Comparison of ENCODE assay signal across 21 cellular contexts in genomic region chr2:1993711-1994682, GRCh38.
A peak's percentile ranks its signal among the peaks of the same experiment; 100 is the strongest.
DNase-seq lines count a peak whose midpoint lies in the region; ATAC-seq, FAIRE-seq and TF ChIP-seq lines count a peak whose summit lies in the region.
"Had no signal": no experiment of that assay in that cellular context is flagged by ENCODE, and none has a peak within 500 bp of the region (broad histone marks: within the 10 kb centered on the region; RNA-seq: fewer than 3 reads in every experiment).

No MANE protein-coding gene starts in this region.

- H3K18ac ChIP-seq in neuronal stem cell (ENCODE audit: low read length): no peak overlapping the region

- peak; percentile 62; the same call in 2 of the 3 replicates for ATAC-seq in RWPE2 (ENCODE audit: low read depth)
- ATAC-seq in stimulated activated effector memory CD8-positive, alpha-beta T cell treated with anti-CD3 and anti-CD28 coated beads, Interleukin-12 subunit alpha, Interleukin-12 subunit beta, amount 100 ng/mL, for 72 hours: no peak
- no peak for ATAC-seq in HG02840 (IDR thresholded peaks at IDR 0.05; ENCODE audit: low FRiP score, unreplicated experiment)
- ATAC-seq: activated CD8-positive, alpha-beta T cell treated with anti-CD3 and anti-CD28 coated beads for 36 hours; foreskin keratinocyte; HCT116 had no signal

- no CpG with 5 or more reads among the region's 24 CpGs for WGBS in neuronal stem cell (ENCODE audit: extremely low coverage in 2 of 2, insufficient read length in 2 of 2, insufficient replicate concordance in 1 of 2), 2 donors

- no peaks in the 10 kb centered on the region for H3K4me1 ChIP-seq in RWPE2 (ENCODE audit: insufficient read depth, poor library complexity, severe bottlenecking)
- H3K4me1 ChIP-seq in endothelial cell of umbilical vein (ENCODE audit: control insufficient read depth, extremely low read depth, insufficient read depth, low read length): no peaks in the 10 kb centered on the region
- H3K4me1 ChIP-seq in neuronal stem cell (ENCODE audit: control insufficient read depth in 2 of 2, insufficient read depth in 1 of 2, low read depth in 1 of 2, low read length in 2 of 2): no peaks in the 10 kb centered on the region
- H3K4me1 ChIP-seq: ascending aorta, foreskin keratinocyte had no signal

- H3K23ac ChIP-seq in neuronal stem cell (ENCODE audit: low read depth, low read length, poor library complexity): no peak overlapping the region

- H4K20me1 ChIP-seq in endothelial cell of umbilical vein (replicated peaks; ENCODE audit: control insufficient read depth, extremely low read depth, insufficient read depth, low read length): no peaks in the 10 kb centered on the region

- H3K9me3 ChIP-seq in RWPE2 (ENCODE audit: severe bottlenecking) (peaks cover 3% of the 10 kb centered on the region), endothelial cell of umbilical vein (replicated peaks; ENCODE audit: control insufficient read depth, insufficient read depth, low read length) (peaks cover 1% of the 10 kb centered on the region), neuronal stem cell (replicated peaks in 1 of 2; ENCODE audit: control insufficient read depth in 2 of 2, insufficient read depth in 1 of 2, low read depth in 1 of 2, low read length in 2 of 2) (peaks cover 0 to 2% of the 10 kb centered on the region in 2 donors)
- H3K9me3 ChIP-seq: ascending aorta, spleen had no signal

- H3K27ac ChIP-seq in RWPE2 (ENCODE audit: poor library complexity, severe bottlenecking) (peak overlapping the region; percentile 44), endothelial cell of umbilical vein (ENCODE audit: insufficient read depth, low read depth, low read length) (peak overlapping the region; percentile 60), neuronal stem cell (replicated peaks; ENCODE audit: low read length) (no peak overlapping the region)
- H3K27ac ChIP-seq: ascending aorta, C4-2B, foreskin keratinocyte had no signal

- no peak overlapping the region for H2BK12ac ChIP-seq in neuronal stem cell (ENCODE audit: low read length)

- H3K4ac ChIP-seq in neuronal stem cell (ENCODE audit: low read length): no peak overlapping the region

- H4K91ac ChIP-seq in neuronal stem cell (ENCODE audit: low read depth, low read length, poor library complexity): no peak overlapping the region

- FAIRE-seq in endothelial cell of umbilical vein (lab: Jason Lieb, UNC): no peak

- TSS peak; percentile 45 for BruUV-seq in endothelial cell of umbilical vein (replicated peaks; lab: Mats Ljungman, UMichigan)

- H3K4me1 Mint-ChIP-seq in stimulated activated effector memory CD8-positive, alpha-beta T cell treated with anti-CD3 and anti-CD28 coated beads, Interleukin-12 subunit alpha, Interleukin-12 subunit beta, amount 100 ng/mL, for 72 hours: peaks cover 9% of the 10 kb centered on the region
- H3K4me1 Mint-ChIP-seq: mesothelial cell of epicardium had no signal

- H3K4me2 ChIP-seq in endothelial cell of umbilical vein (ENCODE audit: insufficient read depth, low read length) (no peak overlapping the region), neuronal stem cell (ENCODE audit: insufficient read depth, low read length, poor library complexity, severe bottlenecking) (no peak overlapping the region)

- H3K36me3 Mint-ChIP-seq in stimulated activated effector memory CD8-positive, alpha-beta T cell treated with anti-CD3 and anti-CD28 coated beads, Interleukin-12 subunit alpha, Interleukin-12 subunit beta, amount 100 ng/mL, for 72 hours: no peaks in the 10 kb centered on the region
- H3K36me3 Mint-ChIP-seq: mesothelial cell of epicardium had no signal

- POLR2A ChIA-PET in endothelial cell of umbilical vein (lab: Charles Lee): no interaction called here

- H3K79me2 ChIP-seq in endothelial cell of umbilical vein (ENCODE audit: control insufficient read depth, insufficient read depth, low read length): no peaks in the 10 kb centered on the region

- no peak overlapping the region for H3K14ac ChIP-seq in neuronal stem cell (ENCODE audit: low read length)

- no peak overlapping the region for H2BK120ac ChIP-seq in neuronal stem cell (ENCODE audit: low read depth, low read length)

- H3K36me3 ChIP-seq in RWPE2 (ENCODE audit: low read depth) (no peaks in the 10 kb centered on the region), endothelial cell of umbilical vein (ENCODE audit: control insufficient read depth in 2 of 2, extremely low read depth in 1 of 2, insufficient read depth in 2 of 2, low read length in 2 of 2) (no peaks in the 10 kb centered on the region), neuronal stem cell (replicated peaks in 1 of 2; ENCODE audit: control insufficient read depth in 2 of 2, insufficient read depth in 2 of 2, low read length in 2 of 2) (no peaks in the 10 kb centered on the region)
- H3K36me3 ChIP-seq: ascending aorta, spleen had no signal

- dilution Hi-C loops in endothelial cell of umbilical vein (cut with MboI; ENCODE audit: extremely low pct_ligation_motif_present, low sequenced_read_pairs): no loop called here

- no peak overlapping the region for H4K8ac ChIP-seq in neuronal stem cell (ENCODE audit: low read depth, low read length)

- no peaks in the 10 kb centered on the region for H3K9me1 ChIP-seq in endothelial cell of umbilical vein (replicated peaks; ENCODE audit: control insufficient read depth, extremely low read depth, insufficient read depth, low read length)

- H2AFZ ChIP-seq in endothelial cell of umbilical vein (ENCODE audit: low read depth, low read length) (no peak overlapping the region), neuronal stem cell (ENCODE audit: low read length) (no peak overlapping the region)

- peak overlapping the region; percentile 16 for H2AK5ac ChIP-seq in neuronal stem cell (ENCODE audit: low read depth, low read length)

- H3K4me3 ChIP-seq in RWPE2 (ENCODE audit: severe bottlenecking): no peak overlapping the region
- H3K4me3 ChIP-seq in endothelial cell of umbilical vein (replicated peaks in 1 of 3; ENCODE audit: insufficient read depth in 1 of 3, low read depth in 1 of 3, low read length in 3 of 3): no peak overlapping the region
- no peak overlapping the region for H3K4me3 ChIP-seq in neuronal stem cell (ENCODE audit: low read length in 2 of 2)
- H3K4me3 ChIP-seq: ascending aorta, spleen had no signal

- CTCF ChIA-PET in endothelial cell of umbilical vein (lab: Charles Lee): no interaction called here

- H3K79me1 ChIP-seq in neuronal stem cell (ENCODE audit: low read depth, low read length): no peaks in the 10 kb centered on the region

- no peak overlapping the region for H2BK5ac ChIP-seq in neuronal stem cell (ENCODE audit: low read length)

- H3K27ac Mint-ChIP-seq in stimulated activated effector memory CD8-positive, alpha-beta T cell treated with anti-CD3 and anti-CD28 coated beads, Interleukin-12 subunit alpha, Interleukin-12 subunit beta, amount 100 ng/mL, for 72 hours: no peak overlapping the region
- H3K27ac Mint-ChIP-seq: activated CD8-positive, alpha-beta T cell treated with anti-CD3 and anti-CD28 coated beads for 36 hours; mesothelial cell of epicardium had no signal

- no peaks in the 10 kb centered on the region for H3K27me3 ChIP-seq in RWPE2 (ENCODE audit: insufficient read depth, poor library complexity, severe bottlenecking)
- H3K27me3 ChIP-seq in endothelial cell of umbilical vein (ENCODE audit: control insufficient read depth in 2 of 2, insufficient read depth in 2 of 2, low read length in 2 of 2): no peaks in the 10 kb centered on the region
- no peaks in the 10 kb centered on the region for H3K27me3 ChIP-seq in neuronal stem cell (ENCODE audit: control insufficient read depth in 3 of 3, insufficient read depth in 3 of 3, low read depth in 1 of 3, low read length in 3 of 3)
- H3K27me3 ChIP-seq: ascending aorta, foreskin keratinocyte had no signal

- no peak overlapping the region for H3K9ac ChIP-seq in endothelial cell of umbilical vein (replicated peaks; ENCODE audit: extremely low read depth, insufficient read depth, low read length)
- H3K9ac ChIP-seq in neuronal stem cell (ENCODE audit: low read depth, low read length, poor library complexity): no peak overlapping the region

- DNase-seq in EL: peak; percentile 85
- DNase-seq in RWPE2 (ENCODE audit: low spot score): no peak
- DNase-seq in endothelial cell of umbilical vein (ENCODE audit: low read depth, low spot score): peak; percentile 1
- no peak for DNase-seq in neuronal stem cell (ENCODE audit: low spot score)
- no peak for DNase-seq in stimulated activated CD4-positive, alpha-beta T cell treated with anti-CD3 and anti-CD28 coated beads, Interleukin-2, amount 100 ng/mL, for 24 hours
- no peak for DNase-seq in stimulated activated effector memory CD8-positive, alpha-beta T cell treated with anti-CD3 and anti-CD28 coated beads, Interleukin-12 subunit alpha, Interleukin-12 subunit beta, amount 100 ng/mL, for 72 hours (ENCODE audit: low spot score in 2 of 2)
- DNase-seq in putamen (ENCODE audit: low spot score): no peak
- DNase-seq: activated CD8-positive, alpha-beta T cell treated with anti-CD3 and anti-CD28 coated beads for 36 hours; activated effector memory CD4-positive, alpha-beta T cell treated with Interleukin-2 at 50 U/mL for 16 hours; DND-41; effector CD4-positive, alpha-beta T cell; foreskin keratinocyte; NCI-H1105 treated with DMSO at 0.1 percent for 48 hours; NCI-H2227 treated with DMSO at 0.1 percent for 48 hours; nucleus accumbens; spleen had no signal

- no peak overlapping the region for H2BK15ac ChIP-seq in neuronal stem cell (ENCODE audit: low read length)

- no peak for TF ChIP-seq POLR2A in endothelial cell of umbilical vein (IDR thresholded peaks at IDR 0.05; ENCODE audit: low read depth, low read length)

- intact Hi-C loops in endothelial cell of umbilical vein (cut with micrococcal nuclease): no loop called here

- no peak overlapping the region for H3K4me3 Mint-ChIP-seq in stimulated activated effector memory CD8-positive, alpha-beta T cell treated with anti-CD3 and anti-CD28 coated beads, Interleukin-12 subunit alpha, Interleukin-12 subunit beta, amount 100 ng/mL, for 72 hours
- H3K4me3 Mint-ChIP-seq: activated CD8-positive, alpha-beta T cell treated with anti-CD3 and anti-CD28 coated beads for 36 hours; mesothelial cell of epicardium had no signal

- peaks cover 4% of the 10 kb centered on the region for H3K9me3 Mint-ChIP-seq in stimulated activated effector memory CD8-positive, alpha-beta T cell treated with anti-CD3 and anti-CD28 coated beads, Interleukin-12 subunit alpha, Interleukin-12 subunit beta, amount 100 ng/mL, for 72 hours
- H3K9me3 Mint-ChIP-seq: activated CD8-positive, alpha-beta T cell treated with anti-CD3 and anti-CD28 coated beads for 36 hours had no signal

- no peak for TF ChIP-seq CTCF in RWPE2 (IDR thresholded peaks at IDR 0.05; ENCODE audit: poor library complexity, severe bottlenecking)
- no peak for TF ChIP-seq CTCF in endothelial cell of umbilical vein (IDR thresholded peaks at IDR 0.05; ENCODE audit: extremely low read depth in 1 of 2, insufficient read depth in 1 of 2, low read depth in 1 of 2, low read length in 2 of 2)

TF ChIP-seq in endothelial cell of umbilical vein, 7 proteins besides CTCF, POLR2A, EP300 and RAD21:
- peak; percentile 31 for TF ChIP-seq FOS (IDR thresholded peaks at IDR 0.05; ENCODE audit: borderline replicate concordance, insufficient read depth, low read length)
- TF ChIP-seq EZH2 (IDR thresholded peaks at IDR 0.05; ENCODE audit: borderline replicate concordance, low read depth, low read length, severe bottlenecking): no peak
TF ChIP-seq in endothelial cell of umbilical vein: peak in this region for 1.

Comparison
In these comparisons a context has a peak if more than half of its experiments do, and no peak if none do; other contexts are left out.
1. DNase-seq: peak in EL (single experiment) and endothelial cell of umbilical vein (single experiment); none in RWPE2 (single experiment), neuronal stem cell (single experiment), stimulated activated CD4-positive, alpha-beta T cell treated with anti-CD3 and anti-CD28 coated beads, Interleukin-2, amount 100 ng/mL, for 24 hours (0 of 2), stimulated activated effector memory CD8-positive, alpha-beta T cell treated with anti-CD3 and anti-CD28 coated beads, Interleukin-12 subunit alpha, Interleukin-12 subunit beta, amount 100 ng/mL, for 72 hours (0 of 2) and putamen (single experiment).